Comparison of ENCODE assay signal across 8 cellular contexts in genomic region chr1:33342041-33342723, GRCh38. TPM values are rescaled to one million over a fixed set of nuclear protein-coding genes. Genes with fewer than 3 reads are reported as not detected.
DNase-seq lines count a peak whose midpoint lies in the region; ATAC-seq lines count a peak whose summit lies in the region.

No MANE protein-coding gene starts in this region.

- H3K4me2 ChIP-seq in skeletal muscle satellite cell (ENCODE audit: low read length): peak overlapping the region; percentile 76

- peaks cover 54% of the 10 kb centered on the region for H3K4me1 ChIP-seq in iPS-15b (ENCODE audit: control insufficient read depth, insufficient read depth, low read length)
- peaks cover 96% of the 10 kb centered on the region for H3K4me1 ChIP-seq in skeletal muscle satellite cell (ENCODE audit: control insufficient read depth, insufficient read depth, low read length)

- no peaks in the 10 kb centered on the region for H3K9me3 Mint-ChIP-seq in activated CD4-positive, alpha-beta T cell treated with anti-CD3 and anti-CD28 coated beads for 36 hours (ENCODE audit: low read depth)

- H3K4me3 ChIP-seq in iPS-15b (ENCODE audit: low read depth, low read length) (peak overlapping the region; percentile 0), skeletal muscle satellite cell (ENCODE audit: low read length) (peak overlapping the region; percentile 51)

- DNase-seq in DMS153 (lab: John Stamatoyannopoulos, UW) (peak; percentile 100), NCI-H2081 treated with DMSO at 0.1 percent for 48 hours (lab: John Stamatoyannopoulos, UW) (peak; percentile 95), astrocyte of the hippocampus (ENCODE audit: low read depth, low spot score) (peak; percentile 97)
- DNase-seq in activated T-cell treated with anti-CD3 and anti-CD28 coated beads, Interleukin-2, amount 50 U/mL, for 1 hour: no peak
- no peak for DNase-seq in activated CD4-positive, alpha-beta T cell treated with anti-CD3 and anti-CD28 coated beads for 36 hours

- H3K27me3 ChIP-seq in iPS-15b (ENCODE audit: control insufficient read depth, insufficient read depth, low read length) (peaks cover 46% of the 10 kb centered on the region), skeletal muscle satellite cell (ENCODE audit: control insufficient read depth, insufficient read depth, low read length) (no peaks in the 10 kb centered on the region)

- H3K27ac Mint-ChIP-seq in activated CD4-positive, alpha-beta T cell treated with anti-CD3 and anti-CD28 coated beads for 36 hours: no peak overlapping the region

- intact Hi-C loops in activated CD4-positive, alpha-beta T cell treated with anti-CD3 and anti-CD28 coated beads for 36 hours (cut with DNase I, micrococcal nuclease): loop anchor here in 1 of 2 experiments (10.0 kb wide), 1 partner anchor 217 kb away; no protein-coding TSS in a partner anchor

- no peaks in the 10 kb centered on the region for H3K27me3 Mint-ChIP-seq in activated CD4-positive, alpha-beta T cell treated with anti-CD3 and anti-CD28 coated beads for 36 hours

- no peak overlapping the region for H3K4me3 Mint-ChIP-seq in activated CD4-positive, alpha-beta T cell treated with anti-CD3 and anti-CD28 coated beads for 36 hours

- no peaks in the 10 kb centered on the region for H3K9me3 ChIP-seq in iPS-15b (ENCODE audit: control insufficient read depth, insufficient read depth, low read length)
- no peaks in the 10 kb centered on the region for H3K9me3 ChIP-seq in skeletal muscle satellite cell (replicated peaks; ENCODE audit: low read length)

- no peaks in the 10 kb centered on the region for H3K36me3 ChIP-seq in iPS-15b (ENCODE audit: control insufficient read depth, insufficient read depth, low read length)
- H3K36me3 ChIP-seq in skeletal muscle satellite cell (ENCODE audit: insufficient read depth, low read length): peaks cover 56% of the 10 kb centered on the region

- no peak overlapping the region for H3K9ac ChIP-seq in iPS-15b (ENCODE audit: low read depth, low read length)
- peak overlapping the region; percentile 61 for H3K9ac ChIP-seq in skeletal muscle satellite cell (ENCODE audit: low read depth, low read length)

- peaks cover 21% of the 10 kb centered on the region for H3K36me3 Mint-ChIP-seq in activated CD4-positive, alpha-beta T cell treated with anti-CD3 and anti-CD28 coated beads for 36 hours (ENCODE audit: low read depth)

- CTCF ChIA-PET in activated CD4-positive, alpha-beta T cell treated with anti-CD3 and anti-CD28 coated beads for 36 hours (lab: Charles Lee): interaction anchor here (0.6 to 1.4 kb wide), 2 partner anchors 46 to 249 kb away, joined by 3 to 9 read pairs; no protein-coding TSS in a partner anchor

- no peak for ATAC-seq in HG03097 (IDR thresholded peaks at IDR 0.05; ENCODE audit: low FRiP score, unreplicated experiment)
- no peak for ATAC-seq in activated CD4-positive, alpha-beta T cell treated with anti-CD3 and anti-CD28 coated beads for 36 hours

- POLR2A ChIA-PET in activated CD4-positive, alpha-beta T cell treated with anti-CD3 and anti-CD28 coated beads for 36 hours (lab: Charles Lee): no interaction called here

- peaks cover 48% of the 10 kb centered on the region for H3K4me1 Mint-ChIP-seq in activated CD4-positive, alpha-beta T cell treated with anti-CD3 and anti-CD28 coated beads for 36 hours

RNA-seq across cellular contexts. Expression of gene A3GALT2, which starts 21.3 kb away (rescaled TPM):
- total RNA-seq in skeletal muscle satellite cell (2012; rRNA removed): not detected in 2 replicates
- not detected for total RNA-seq in activated CD4-positive, alpha-beta T cell treated with anti-CD3 and anti-CD28 coated beads for 36 hours

Comparison
In these comparisons a context has a peak if more than half of its experiments do, and no peak if none do; other contexts are left out.
1. DNase-seq: peak in DMS153 (single experiment), NCI-H2081 treated with DMSO at 0.1 percent for 48 hours (single experiment) and astrocyte of the hippocampus (single experiment); none in activated T-cell treated with anti-CD3 and anti-CD28 coated beads, Interleukin-2, amount 50 U/mL, for 1 hour (single experiment) and activated CD4-positive, alpha-beta T cell treated with anti-CD3 and anti-CD28 coated beads for 36 hours (single experiment).